14 cellular contexts compared by ENCODE assay signal in genomic region chr10:16952010-16952550, GRCh38.
DNase-seq lines count a peak whose midpoint lies in the region; ATAC-seq and TF ChIP-seq lines count a peak whose summit lies in the region.
"Had no signal": no experiment of that assay in that cellular context is flagged by ENCODE, and none has a peak within 500 bp of the region (broad histone marks: within the 10 kb centered on the region; RNA-seq: fewer than 3 reads in every experiment).

No MANE protein-coding gene starts in this region.

- no peaks in the 10 kb centered on the region for H3K27me3 Mint-ChIP-seq in type B pancreatic cell
- H3K27me3 Mint-ChIP-seq in natural killer cell treated with Interleukin-12 subunit alpha and Interleukin-12 subunit beta and Interleukin-15 and Interleukin-18, amount 100 ng/mL, for 72 hours = peaks cover 0 to 2% of the 10 kb centered on the region in 2 donors
- H3K27me3 Mint-ChIP-seq: activated CD4-positive, alpha-beta memory T cell treated with anti-CD3 and anti-CD28 coated beads, Interleukin-2, amount 10 ng/mL, durations not matched to agents 7 days and 5 days had no signal

- in situ Hi-C loops in astrocyte of the spinal cord (cut with HindIII; ENCODE audit: low sequenced_read_pairs) = no loop called here

- H3K36me3 ChIP-seq in heart right ventricle (no peaks in the 10 kb centered on the region), mesenchymal stem cell (ENCODE audit: control insufficient read depth in 1 of 2, insufficient read depth in 2 of 2, low read depth in 1 of 2, low read length in 2 of 2) (peaks cover 0 to 7% of the 10 kb centered on the region in 2 experiments)
- H3K36me3 ChIP-seq: stomach had no signal

- H3K27me3 ChIP-seq in heart right ventricle (no peaks in the 10 kb centered on the region), mesenchymal stem cell (ENCODE audit: control insufficient read depth in 1 of 2, insufficient read depth in 1 of 2, low read length in 2 of 2) (no peaks in the 10 kb centered on the region)
- H3K27me3 ChIP-seq: stomach had no signal

- intact Hi-C loops in heart right ventricle (cut with DNase I) = loop anchor here in 1 of 10 donors (5.0 kb wide), 1 partner anchor 35 kb away; no protein-coding TSS in a partner anchor
- intact Hi-C loops in Right ventricle myocardium superior (cut with DNase I) = no loop called here

- no peak overlapping the region for H3K4me3 ChIP-seq in heart right ventricle
- H3K4me3 ChIP-seq in astrocyte of the spinal cord (ENCODE audit: low read depth, low read length) = no peak overlapping the region
- H3K4me3 ChIP-seq in mesenchymal stem cell (ENCODE audit: insufficient read depth in 1 of 2, low read depth in 1 of 2, low read length in 2 of 2) = no peak overlapping the region
- H3K4me3 ChIP-seq: stomach had no signal

- H3K9me3 Mint-ChIP-seq in type B pancreatic cell = peaks cover 5% of the 10 kb centered on the region
- no peaks in the 10 kb centered on the region for H3K9me3 Mint-ChIP-seq in natural killer cell treated with Interleukin-12 subunit alpha and Interleukin-12 subunit beta and Interleukin-15 and Interleukin-18, amount 100 ng/mL, for 72 hours
- H3K9me3 Mint-ChIP-seq: activated CD4-positive, alpha-beta memory T cell treated with anti-CD3 and anti-CD28 coated beads, Interleukin-2, amount 10 ng/mL, durations not matched to agents 7 days and 5 days had no signal

- peaks cover 33% of the 10 kb centered on the region for H3K4me1 Mint-ChIP-seq in type B pancreatic cell (ENCODE audit: unreplicated experiment)
- H3K4me1 Mint-ChIP-seq in natural killer cell treated with Interleukin-12 subunit alpha and Interleukin-12 subunit beta and Interleukin-15 and Interleukin-18, amount 100 ng/mL, for 72 hours (ENCODE audit: low read depth in 2 of 2) = peaks cover 4 to 6% of the 10 kb centered on the region in 2 donors
- H3K4me1 Mint-ChIP-seq: activated CD4-positive, alpha-beta memory T cell treated with anti-CD3 and anti-CD28 coated beads, Interleukin-2, amount 10 ng/mL, durations not matched to agents 7 days and 5 days had no signal

- peak overlapping the region in 6 of 10 donors; percentile 6 to 71 (median 34) for H3K27ac ChIP-seq in heart right ventricle
- H3K27ac ChIP-seq in mesenchymal stem cell (ENCODE audit: low read length, poor library complexity, severe bottlenecking) = peak overlapping the region; percentile 67
- H3K27ac ChIP-seq: KMS-11, stomach had no signal

- peak in 6 of 8 donors; percentile 20 to 69 (median 54) for ATAC-seq in heart right ventricle
- ATAC-seq in Right ventricle myocardium superior (ENCODE audit: poor library complexity) = no peak
- no peak for ATAC-seq in natural killer cell treated with Interleukin-12 subunit alpha and Interleukin-12 subunit beta and Interleukin-15 and Interleukin-18, amount 100 ng/mL, for 72 hours

- peak overlapping the region; percentile 24 for H3K27ac Mint-ChIP-seq in type B pancreatic cell
- H3K27ac Mint-ChIP-seq in natural killer cell treated with Interleukin-12 subunit alpha and Interleukin-12 subunit beta and Interleukin-15 and Interleukin-18, amount 100 ng/mL, for 72 hours = peak overlapping the region in 1 of 2 donors; percentile 45
- H3K27ac Mint-ChIP-seq: activated CD4-positive, alpha-beta memory T cell treated with anti-CD3 and anti-CD28 coated beads, Interleukin-2, amount 10 ng/mL, durations not matched to agents 7 days and 5 days had no signal

- no peak overlapping the region for H2BK120ac ChIP-seq in mesenchymal stem cell (ENCODE audit: low read depth, low read length)

- H4K91ac ChIP-seq in mesenchymal stem cell (ENCODE audit: low read length) = no peak overlapping the region

- H3K9me3 ChIP-seq in heart right ventricle (no peaks in the 10 kb centered on the region), mesenchymal stem cell (ENCODE audit: control insufficient read depth, low read length) (no peaks in the 10 kb centered on the region)
- H3K9me3 ChIP-seq: stomach had no signal

- H3K4me1 ChIP-seq in heart right ventricle = peaks cover 3 to 46% (median 24%) of the 10 kb centered on the region in 9 donors
- H3K4me1 ChIP-seq in mesenchymal stem cell (ENCODE audit: control insufficient read depth, insufficient read depth, low read depth, low read length) = peaks cover 9% of the 10 kb centered on the region

- H3K36me3 Mint-ChIP-seq in type B pancreatic cell = no peaks in the 10 kb centered on the region
- H3K36me3 Mint-ChIP-seq in natural killer cell treated with Interleukin-12 subunit alpha and Interleukin-12 subunit beta and Interleukin-15 and Interleukin-18, amount 100 ng/mL, for 72 hours = no peaks in the 10 kb centered on the region

- no peak for DNase-seq in heart right ventricle
- no peak for DNase-seq in Right ventricle myocardium superior
- peak; percentile 9 for DNase-seq in astrocyte of the spinal cord (ENCODE audit: low read depth, low spot score)
- DNase-seq in mesenchymal stem cell = no peak
- no peak for DNase-seq in type B pancreatic cell (ENCODE audit: extremely low spot score, unreplicated experiment)
- no peak for DNase-seq in NK-92 treated with Interleukin-12 subunit alpha and Interleukin-12 subunit beta, amount 100 ng/mL, for 24 hours (lab: John Stamatoyannopoulos, UW)
- DNase-seq in natural killer cell treated with Interleukin-12 subunit alpha and Interleukin-12 subunit beta and Interleukin-15 and Interleukin-18, amount 100 ng/mL, for 72 hours (ENCODE audit: low spot score) = no peak
- DNase-seq in SHP77 treated with DMSO at 0.1 percent for 48 hours (lab: John Stamatoyannopoulos, UW) = no peak
- DNase-seq: activated CD4-positive, alpha-beta memory T cell treated with anti-CD3 and anti-CD28 coated beads, Interleukin-2, amount 10 ng/mL, durations not matched to agents 7 days and 5 days; activated effector memory CD4-positive, alpha-beta T cell treated with Interleukin-2 at 50 U/mL for 16 hours; NCI-H69; stimulated activated CD4-positive, alpha-beta T cell treated with anti-CD3 and anti-CD28 coated beads, Interleukin-12 subunit alpha, Interleukin-12 subunit beta, amount 100 ng/mL, for 4 hours; stomach had no signal

- no peak overlapping the region for H3K4ac ChIP-seq in mesenchymal stem cell (ENCODE audit: low read depth in 1 of 2, low read length in 2 of 2)

- H2BK12ac ChIP-seq in mesenchymal stem cell (ENCODE audit: low read length in 2 of 2) = peak overlapping the region in 1 of 2 experiments; percentile 33

- peak overlapping the region; percentile 46 for H2AK5ac ChIP-seq in mesenchymal stem cell (ENCODE audit: low read length, severe bottlenecking)

- H2AFZ ChIP-seq in mesenchymal stem cell (ENCODE audit: low read depth, low read length) = no peak overlapping the region

- no peak overlapping the region for H3K14ac ChIP-seq in mesenchymal stem cell (ENCODE audit: low read length in 2 of 2)

- H3K4me3 Mint-ChIP-seq in type B pancreatic cell = no peak overlapping the region
- no peak overlapping the region for H3K4me3 Mint-ChIP-seq in natural killer cell treated with Interleukin-12 subunit alpha and Interleukin-12 subunit beta and Interleukin-15 and Interleukin-18, amount 100 ng/mL, for 72 hours
- H3K4me3 Mint-ChIP-seq: activated CD4-positive, alpha-beta memory T cell treated with anti-CD3 and anti-CD28 coated beads, Interleukin-2, amount 10 ng/mL, durations not matched to agents 7 days and 5 days had no signal

- H3K23ac ChIP-seq in mesenchymal stem cell (ENCODE audit: low read length in 2 of 2) = no peak overlapping the region

- no peaks in the 10 kb centered on the region for H3K79me1 ChIP-seq in mesenchymal stem cell (replicated peaks; ENCODE audit: low read length, poor library complexity, severe bottlenecking)

- WGBS in heart right ventricle, 2 donors = 46 to 57% methylated on average over 7 of the region's 7 CpGs
- WGBS in mesenchymal stem cell = 88% methylated on average over 5 of the region's 7 CpGs

- H3K18ac ChIP-seq in mesenchymal stem cell (ENCODE audit: low read depth in 1 of 2, low read length in 2 of 2) = no peak overlapping the region

- no peak overlapping the region for H2BK15ac ChIP-seq in mesenchymal stem cell (ENCODE audit: low read depth, poor library complexity, severe bottlenecking)

- no peak overlapping the region for H3K9ac ChIP-seq in mesenchymal stem cell (ENCODE audit: low read length)
- H3K9ac ChIP-seq: KMS-11 had no signal

- H3K4me2 ChIP-seq in mesenchymal stem cell (ENCODE audit: low read length, poor library complexity, severe bottlenecking) = no peak overlapping the region
- H3K4me2 ChIP-seq: KMS-11 had no signal

- no peak overlapping the region for H2BK5ac ChIP-seq in mesenchymal stem cell (ENCODE audit: low read depth, low read length, poor library complexity, severe bottlenecking)

- H4K8ac ChIP-seq in mesenchymal stem cell (ENCODE audit: low read length) = no peak overlapping the region

- TF ChIP-seq CTCF in heart right ventricle (IDR thresholded peaks at IDR 0.05) = no peak
- no peak for TF ChIP-seq CTCF in astrocyte of the spinal cord (IDR thresholded peaks at IDR 0.05; ENCODE audit: low read depth, low read length)
- no peak for TF ChIP-seq CTCF in type B pancreatic cell (conservative IDR thresholded peaks at IDR 0.05)

Comparison
In these comparisons a context has a peak if more than half of its experiments do, and no peak if none do; other contexts are left out.
1. ATAC-seq: peak in heart right ventricle (6 of 8); none in Right ventricle myocardium superior (single experiment) and natural killer cell treated with Interleukin-12 subunit alpha and Interleukin-12 subunit beta and Interleukin-15 and Interleukin-18, amount 100 ng/mL, for 72 hours (0 of 2).